8 cellular contexts compared by ENCODE assay signal in the genomic region with DNA sequence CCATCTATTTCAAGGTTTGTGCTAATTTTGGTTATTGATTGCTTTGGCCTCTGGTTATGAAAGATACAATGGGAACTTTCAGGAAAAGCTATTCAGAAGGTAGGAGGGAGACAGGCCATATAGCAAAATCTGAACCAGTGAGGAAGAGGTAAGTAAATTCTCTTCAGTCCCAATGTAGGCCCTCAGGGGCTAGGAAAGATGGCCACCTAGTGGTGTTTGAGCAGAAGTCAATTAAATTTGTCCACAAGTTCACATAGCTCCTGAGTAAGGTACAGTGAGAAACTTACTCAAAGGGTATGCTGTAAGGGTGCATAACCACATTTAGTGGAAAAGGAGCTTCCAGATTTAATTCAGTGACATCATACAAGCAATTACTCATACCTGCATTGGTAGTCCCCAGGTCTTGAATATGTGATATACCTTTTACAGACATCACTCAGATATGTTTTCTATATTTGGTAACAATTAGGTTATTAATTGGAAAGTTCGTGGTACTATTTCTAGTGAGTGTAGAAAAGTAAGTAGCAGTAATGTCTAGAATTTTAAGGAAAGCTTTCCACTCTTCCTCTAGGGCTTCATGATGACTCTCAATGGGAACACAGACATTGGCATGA.
DNase-seq lines count a peak whose midpoint lies in the region; ATAC-seq and TF ChIP-seq lines count a peak whose summit lies in the region.

No MANE protein-coding gene starts in this region.

- H3K36me3 Mint-ChIP-seq in effector memory CD8-positive, alpha-beta T cell (ENCODE audit: insufficient read depth) = no peaks in the 10 kb centered on the region
- H3K36me3 Mint-ChIP-seq in memory B cell = no peaks in the 10 kb centered on the region

- H3K4me3 Mint-ChIP-seq in effector memory CD8-positive, alpha-beta T cell = no peak overlapping the region
- H3K4me3 Mint-ChIP-seq in memory B cell = no peak overlapping the region

- DNase-seq in AG10803 (ENCODE audit: low read depth) (peak; percentile 75), GM13977 (ENCODE audit: low spot score) (peak; percentile 64), NB4 (ENCODE audit: low read depth) (peak; percentile 61), SHP77 treated with DMSO at 0.1 percent for 48 hours (lab: John Stamatoyannopoulos, UW) (peak; percentile 17), memory B cell (ENCODE audit: low spot score in 2 of 2) (no peak), NCI-H2029 treated with DMSO at 0.1 percent for 48 hours (lab: John Stamatoyannopoulos, UW) (no peak)
- DNase-seq in effector memory CD8-positive, alpha-beta T cell = no peak

- TF ChIP-seq POLR2A in NB4 (IDR thresholded peaks at IDR 0.05; ENCODE audit: extremely low read depth, insufficient read length) = no peak

- peaks cover 0 to 2% of the 10 kb centered on the region in 2 donors for H3K4me1 Mint-ChIP-seq in effector memory CD8-positive, alpha-beta T cell (ENCODE audit: low read depth in 2 of 2)
- no peaks in the 10 kb centered on the region for H3K4me1 Mint-ChIP-seq in memory B cell

- no peaks in the 10 kb centered on the region for H3K9me3 Mint-ChIP-seq in effector memory CD8-positive, alpha-beta T cell
- no peaks in the 10 kb centered on the region for H3K9me3 Mint-ChIP-seq in memory B cell

- ATAC-seq in HG02678 (IDR thresholded peaks at IDR 0.05; ENCODE audit: unreplicated experiment) = peak; percentile 94
- peak; percentile 43 for ATAC-seq in effector memory CD8-positive, alpha-beta T cell (replicated peaks)
- peak; percentile 39 for ATAC-seq in memory B cell (ENCODE audit: low read depth)

- peak; percentile 90 for TF ChIP-seq CTCF in AG10803 (conservative IDR thresholded peaks at IDR 0.05; ENCODE audit: low read length)
- peak; percentile 67 for TF ChIP-seq CTCF in GM13977 (IDR thresholded peaks at IDR 0.05; ENCODE audit: extremely low read depth, insufficient read depth, missing control alignments)
- TF ChIP-seq CTCF in NB4 (IDR thresholded peaks at IDR 0.05; ENCODE audit: low read depth, low read length) = peak; percentile 49

- H3K4me3 ChIP-seq in AG10803 (ENCODE audit: low read length) = no peak overlapping the region
- H3K4me3 ChIP-seq in NB4 (ENCODE audit: low read depth, low read length) = no peak overlapping the region

- no peak overlapping the region for H3K27ac Mint-ChIP-seq in effector memory CD8-positive, alpha-beta T cell
- no peak overlapping the region for H3K27ac Mint-ChIP-seq in memory B cell

- in situ Hi-C loops in GM13977 (cut with MboI; ENCODE audit: low pct_unique_long_range_greater_than_20kb, low sequenced_read_pairs, unreplicated experiment) = no loop called here

- peaks cover 12 to 15% of the 10 kb centered on the region in 2 donors for H3K27me3 Mint-ChIP-seq in effector memory CD8-positive, alpha-beta T cell
- peaks cover 2% of the 10 kb centered on the region for H3K27me3 Mint-ChIP-seq in memory B cell

Comparison
In these comparisons a context has a peak if more than half of its experiments do, and no peak if none do; other contexts are left out.
1. DNase-seq: peak in AG10803 (single experiment), GM13977 (single experiment), NB4 (single experiment) and SHP77 treated with DMSO at 0.1 percent for 48 hours (single experiment); none in effector memory CD8-positive, alpha-beta T cell (0 of 3), memory B cell (0 of 2) and NCI-H2029 treated with DMSO at 0.1 percent for 48 hours (single experiment).
2. ATAC-seq: peak in every context shown above with its lines; median percentile 94 in HG02678; 43 in effector memory CD8-positive, alpha-beta T cell; 39 in memory B cell.
3. Peak in every context shown above with its lines, with median percentiles within 50 percentile points of each other: CTCF ChIP-seq.